Comparison of ENCODE assay signal across 15 cellular contexts in genomic region chr1:145719230-145720079, GRCh38. TPM values are rescaled to one million over a fixed set of nuclear protein-coding genes. Genes with fewer than 3 reads are reported as not detected.
DNase-seq lines count a peak whose midpoint lies in the region; ATAC-seq, FAIRE-seq and TF ChIP-seq lines count a peak whose summit lies in the region.
"Had no signal": no experiment of that assay in that cellular context is flagged by ENCODE, and none has a peak within 500 bp of the region (broad histone marks: within the 10 kb centered on the region; RNA-seq: fewer than 3 reads in every experiment).

TSS of gene CD160 (plus strand) at chr1:145719499. CDS start at chr1:145728328, 8,829 bp downstream.

- DNase-seq in CD8-positive, alpha-beta T cell: no peak
- DNase-seq in GM13977 (ENCODE audit: low spot score) (peak; percentile 36), keratinocyte (ENCODE audit: low read depth, low spot score) (no peak), NCI-H69 (lab: John Stamatoyannopoulos, UW) (no peak), NCI-H226 (no peak), MM.1S (no peak)
- no peak for DNase-seq in T-helper 2 cell treated with Interferon-gamma antibody and Interleukin-4, amounts not matched to agents 5 μg/mL and 100 μg/mL, for 36 hours (ENCODE audit: low spot score)
- no peak for DNase-seq in effector CD4-positive, alpha-beta T cell
- DNase-seq: heart right ventricle, left colon had no signal

- no peaks in the 10 kb centered on the region for H3F3A ChIP-seq in MM.1S (ENCODE audit: insufficient read depth, low read length)

- dilution Hi-C loops in keratinocyte (cut with MboI; ENCODE audit: extremely low pct_ligation_motif_present, low sequenced_read_pairs): no loop called here

- peak within 1 kb of the TSS; percentile 34 for H3K4me3 ChIP-seq in CD8-positive, alpha-beta T cell (ENCODE audit: low read depth, low read length)
- H3K4me3 ChIP-seq in keratinocyte (ENCODE audit: control insufficient read depth in 2 of 3, extremely low read depth in 1 of 3, insufficient read depth in 2 of 3, low read depth in 1 of 3, low read length in 3 of 3) (no peak within 1 kb of the TSS), MM.1S (ENCODE audit: low read length) (no peak within 1 kb of the TSS)

- H3K9ac ChIP-seq in keratinocyte (ENCODE audit: control insufficient read depth, extremely low read depth, insufficient read depth, low read length) (peak within 1 kb of the TSS; percentile 15), MM.1S (ENCODE audit: low read length) (no peak within 1 kb of the TSS)

- POLR2A ChIA-PET in CD8-positive, alpha-beta T cell (lab: Charles Lee): no interaction called here

- H3K27ac Mint-ChIP-seq in CD8-positive, alpha-beta T cell: peak within 1 kb of the TSS; percentile 64
- H3K27ac Mint-ChIP-seq in T-helper 2 cell treated with Interferon-gamma antibody and Interleukin-4, amounts not matched to agents 5 μg/mL and 100 μg/mL, for 36 hours: no peak within 1 kb of the TSS

- H3K27ac ChIP-seq in CD8-positive, alpha-beta T cell (ENCODE audit: low read depth, low read length): no peak within 1 kb of the TSS
- H3K27ac ChIP-seq in keratinocyte (ENCODE audit: control insufficient read depth, insufficient read depth, low read length) (peak within 1 kb of the TSS; percentile 14), MM.1S (ENCODE audit: low read length) (no peak within 1 kb of the TSS)
- H3K27ac ChIP-seq: C4-2B, heart right ventricle, right atrium auricular region had no signal

- H3K36me3 Mint-ChIP-seq in CD8-positive, alpha-beta T cell: no peaks in the 10 kb centered on the region
- H3K36me3 Mint-ChIP-seq in T-helper 2 cell treated with Interferon-gamma antibody and Interleukin-4, amounts not matched to agents 5 μg/mL and 100 μg/mL, for 36 hours (ENCODE audit: low read depth): no peaks in the 10 kb centered on the region

- peak within 1 kb of the TSS; percentile 90 for H3K4me2 ChIP-seq in keratinocyte (ENCODE audit: control insufficient read depth, extremely low read depth, insufficient read depth, low read depth, low read length)
- H3K4me2 ChIP-seq in MM.1S (ENCODE audit: low read depth, low read length): no peak within 1 kb of the TSS

- peak within 1 kb of the TSS; percentile 85 for H3K4me3 Mint-ChIP-seq in CD8-positive, alpha-beta T cell
- peak within 1 kb of the TSS; percentile 7 for H3K4me3 Mint-ChIP-seq in T-helper 2 cell treated with Interferon-gamma antibody and Interleukin-4, amounts not matched to agents 5 μg/mL and 100 μg/mL, for 36 hours

- no peak for TF ChIP-seq CTCF in CD8-positive, alpha-beta T cell (IDR thresholded peaks at IDR 0.05)
- no peak for TF ChIP-seq CTCF in GM13977 (IDR thresholded peaks at IDR 0.05; ENCODE audit: extremely low read depth, insufficient read depth, missing control alignments)
- TF ChIP-seq CTCF in keratinocyte (optimal IDR thresholded peaks at IDR 0.05 in 1 of 3, IDR thresholded peaks at IDR 0.05 in 1 of 3, conservative IDR thresholded peaks at IDR 0.05 in 1 of 3; ENCODE audit: extremely low read depth in 1 of 3, insufficient read depth in 2 of 3, low read length in 3 of 3): no peak
- no peak for TF ChIP-seq CTCF in MM.1S (IDR thresholded peaks at IDR 0.05; ENCODE audit: low read length)

- in situ Hi-C loops in GM13977 (cut with MboI; ENCODE audit: low pct_unique_long_range_greater_than_20kb, low sequenced_read_pairs, unreplicated experiment): no loop called here

- H4K20me1 ChIP-seq in keratinocyte (ENCODE audit: control insufficient read depth, extremely low read depth, insufficient read depth, low read length) (no peaks in the 10 kb centered on the region), MM.1S (ENCODE audit: insufficient read depth, low read length) (no peaks in the 10 kb centered on the region)

- CTCF ChIA-PET in CD8-positive, alpha-beta T cell (lab: Charles Lee): interaction anchor here (1.3 to 3.9 kb wide), 8 partner anchors 10 to 126 kb away, joined by 3 to 25 read pairs (median 10); partner anchors contain the start of gene NUDT17

- no peaks in the 10 kb centered on the region for H3K9me2 ChIP-seq in MM.1S (replicated peaks; ENCODE audit: insufficient read depth, low read length)

- H3K36me3 ChIP-seq in CD8-positive, alpha-beta T cell (ENCODE audit: insufficient read depth, low read length): no peaks in the 10 kb centered on the region
- no peaks in the 10 kb centered on the region for H3K36me3 ChIP-seq in keratinocyte (ENCODE audit: control insufficient read depth in 2 of 2, extremely low read depth in 1 of 2, insufficient read depth in 2 of 2, low read length in 2 of 2)
- H3K36me3 ChIP-seq in MM.1S (replicated peaks; ENCODE audit: insufficient read depth, low read length): no peaks in the 10 kb centered on the region
- H3K36me3 ChIP-seq: heart right ventricle, right atrium auricular region had no signal

- H3K9me3 Mint-ChIP-seq in CD8-positive, alpha-beta T cell: no peaks in the 10 kb centered on the region
- no peaks in the 10 kb centered on the region for H3K9me3 Mint-ChIP-seq in T-helper 2 cell treated with Interferon-gamma antibody and Interleukin-4, amounts not matched to agents 5 μg/mL and 100 μg/mL, for 36 hours

- H3K9me1 ChIP-seq in keratinocyte (ENCODE audit: control insufficient read depth, extremely low read depth, insufficient read depth, low read length): no peaks in the 10 kb centered on the region

- no peaks in the 10 kb centered on the region for H3K79me2 ChIP-seq in keratinocyte (ENCODE audit: control insufficient read depth, insufficient read depth, low read length)
- no peaks in the 10 kb centered on the region for H3K79me2 ChIP-seq in MM.1S (ENCODE audit: low read length)

- peaks cover 48% of the 10 kb centered on the region for H3K4me1 Mint-ChIP-seq in CD8-positive, alpha-beta T cell (ENCODE audit: low read depth)
- H3K4me1 Mint-ChIP-seq in T-helper 2 cell treated with Interferon-gamma antibody and Interleukin-4, amounts not matched to agents 5 μg/mL and 100 μg/mL, for 36 hours (ENCODE audit: low read depth): peaks cover 14% of the 10 kb centered on the region

- H3K27me3 Mint-ChIP-seq in CD8-positive, alpha-beta T cell (ENCODE audit: low read depth): peaks cover 14% of the 10 kb centered on the region
- peaks cover 23% of the 10 kb centered on the region for H3K27me3 Mint-ChIP-seq in T-helper 2 cell treated with Interferon-gamma antibody and Interleukin-4, amounts not matched to agents 5 μg/mL and 100 μg/mL, for 36 hours (ENCODE audit: low read depth)

- FAIRE-seq in keratinocyte (lab: Jason Lieb, UNC): no peak
- FAIRE-seq: HTR-8/SVneo had no signal

- intact Hi-C loops in CD8-positive, alpha-beta T cell (cut with DNase I, micrococcal nuclease): loop anchor here (2.0 to 10.0 kb wide), 4 partner anchors 65 to 295 kb away; no protein-coding TSS in a partner anchor

- H3K4me1 ChIP-seq in CD8-positive, alpha-beta T cell (ENCODE audit: insufficient read depth, low read length): peaks cover 19% of the 10 kb centered on the region
- H3K4me1 ChIP-seq in keratinocyte (ENCODE audit: control insufficient read depth, extremely low read depth, insufficient read depth, low read length): peaks cover 14% of the 10 kb centered on the region
- H3K4me1 ChIP-seq in MM.1S (ENCODE audit: low read length): peaks cover 4% of the 10 kb centered on the region

- peaks cover 3% of the 10 kb centered on the region for H3K27me3 ChIP-seq in CD8-positive, alpha-beta T cell (ENCODE audit: insufficient read depth, low read length)
- no peaks in the 10 kb centered on the region for H3K27me3 ChIP-seq in keratinocyte (ENCODE audit: control insufficient read depth, extremely low read depth, insufficient read depth, low read length)
- H3K27me3 ChIP-seq in MM.1S (replicated peaks; ENCODE audit: insufficient read depth, low read length): no peaks in the 10 kb centered on the region
- H3K27me3 ChIP-seq: right atrium auricular region had no signal

- H2AFZ ChIP-seq in keratinocyte (ENCODE audit: control insufficient read depth, low read length) (peak within 1 kb of the TSS; percentile 86), MM.1S (ENCODE audit: low read length) (no peak within 1 kb of the TSS; the same call in 1 of the 2 replicates)

- peak; percentile 19 for ATAC-seq in CD8-positive, alpha-beta T cell
- ATAC-seq: left colon had no signal

- no peaks in the 10 kb centered on the region for H3K9me3 ChIP-seq in CD8-positive, alpha-beta T cell (ENCODE audit: low read length)
- H3K9me3 ChIP-seq in keratinocyte (ENCODE audit: control insufficient read depth, low read depth, low read length) (no peaks in the 10 kb centered on the region), MM.1S (replicated peaks; ENCODE audit: insufficient read depth, low read length) (no peaks in the 10 kb centered on the region)
- H3K9me3 ChIP-seq: heart right ventricle, right atrium auricular region had no signal

RNA-seq across cellular contexts. Expression of gene CD160, which starts in this region (rescaled TPM):
- total RNA-seq in CD8-positive, alpha-beta T cell: 1 to 10 TPM; 3.2 to 3.6 TPM
- not detected in 3 replicates for polyA plus RNA-seq in keratinocyte
- not detected for polyA plus RNA-seq in keratinocyte (2011; ENCODE audit: low read depth)
- not detected in 2 replicates for polyA plus RNA-seq in keratinocyte (2011; cell fraction: cytosol; rRNA removed)
- polyA plus RNA-seq in keratinocyte (2011; cell fraction: nucleus; rRNA removed): not detected in 2 replicates
- 0.06 and 0.56 TPM in 2 replicates for polyA plus RNA-seq in keratinocyte (2012; ENCODE audit: low replicate concordance)
- polyA minus RNA-seq in keratinocyte: not detected in 3 replicates
- not detected for polyA minus RNA-seq in keratinocyte (2011; cell fraction: cytosol; rRNA and poly(A)+ RNA removed)
- polyA minus RNA-seq in keratinocyte (2011; cell fraction: nucleus; rRNA and poly(A)+ RNA removed): not detected in 2 replicates
- total RNA-seq: cerebellum, myocyte, right atrium auricular region had no signal
